In genomic region chr12:108305520-108305919, GRCh38 we compare ENCODE assay signal across 8 cellular contexts. TPM values are rescaled to one million over a fixed set of nuclear protein-coding genes. Genes with fewer than 3 reads are reported as not detected.
DNase-seq lines count a peak whose midpoint lies in the region; ATAC-seq, FAIRE-seq and TF ChIP-seq lines count a peak whose summit lies in the region.

No MANE protein-coding gene starts in this region.

- no peaks in the 10 kb centered on the region for H3K9me3 ChIP-seq in endothelial cell of umbilical vein (replicated peaks; ENCODE audit: control insufficient read depth, insufficient read depth, low read length)

- H3K9ac ChIP-seq in endothelial cell of umbilical vein (replicated peaks; ENCODE audit: extremely low read depth, insufficient read depth, low read length), result peak overlapping the region; percentile 36

- dilution Hi-C loops in endothelial cell of umbilical vein (cut with MboI; ENCODE audit: extremely low pct_ligation_motif_present, low sequenced_read_pairs), result no loop called here

- no peak overlapping the region for H3K4me3 ChIP-seq in endothelial cell of umbilical vein (replicated peaks in 1 of 3; ENCODE audit: insufficient read depth in 1 of 3, low read depth in 1 of 3, low read length in 3 of 3)

- H3K36me3 ChIP-seq in endothelial cell of umbilical vein (ENCODE audit: control insufficient read depth in 2 of 2, extremely low read depth in 1 of 2, insufficient read depth in 2 of 2, low read length in 2 of 2), result no peaks in the 10 kb centered on the region

- ATAC-seq in GM21529 (IDR thresholded peaks at IDR 0.05; ENCODE audit: unreplicated experiment) (no peak), HG02642 (IDR thresholded peaks at IDR 0.05; ENCODE audit: poor library complexity, unreplicated experiment) (no peak)

- H3K27ac ChIP-seq in endothelial cell of umbilical vein (ENCODE audit: insufficient read depth, low read depth, low read length), result peak overlapping the region; percentile 79

- H3K27me3 ChIP-seq in endothelial cell of umbilical vein (ENCODE audit: control insufficient read depth in 2 of 2, insufficient read depth in 2 of 2, low read length in 2 of 2), result no peaks in the 10 kb centered on the region

- H3K4me1 ChIP-seq in endothelial cell of umbilical vein (ENCODE audit: control insufficient read depth, extremely low read depth, insufficient read depth, low read length), result peaks cover 39% of the 10 kb centered on the region

- no peaks in the 10 kb centered on the region for H3K9me1 ChIP-seq in endothelial cell of umbilical vein (replicated peaks; ENCODE audit: control insufficient read depth, extremely low read depth, insufficient read depth, low read length)

- CTCF ChIA-PET in endothelial cell of umbilical vein (lab: Charles Lee), result interaction anchor here (1.0 to 1.3 kb wide), 5 partner anchors 9 to 36 kb away, joined by 3 to 8 read pairs (median 4); no protein-coding TSS in a partner anchor

- intact Hi-C loops in endothelial cell of umbilical vein (cut with micrococcal nuclease), result loop anchor here (1.0 to 5.0 kb wide), 3 partner anchors 8 to 207 kb away; no protein-coding TSS in a partner anchor

- H3K4me2 ChIP-seq in endothelial cell of umbilical vein (ENCODE audit: insufficient read depth, low read length), result peak overlapping the region; percentile 43

- peak overlapping the region; percentile 42 for H2AFZ ChIP-seq in endothelial cell of umbilical vein (ENCODE audit: low read depth, low read length)

- FAIRE-seq in endothelial cell of umbilical vein (lab: Jason Lieb, UNC), result no peak

- no peaks in the 10 kb centered on the region for H4K20me1 ChIP-seq in endothelial cell of umbilical vein (replicated peaks; ENCODE audit: control insufficient read depth, extremely low read depth, insufficient read depth, low read length)

- DNase-seq in ACHN, result peak; percentile 64
- peak; percentile 91 for DNase-seq in M059J (ENCODE audit: low read depth)
- DNase-seq in endothelial cell of umbilical vein (ENCODE audit: low read depth, low spot score), result no peak
- DNase-seq in myocyte (ENCODE audit: low read depth), result peak; percentile 97
- DNase-seq in SHP77 treated with DMSO at 0.1 percent for 48 hours (lab: John Stamatoyannopoulos, UW), result no peak
- no peak for DNase-seq in GM19238 (ENCODE audit: insufficient read length, low spot score)

- TF ChIP-seq CTCF in endothelial cell of umbilical vein (IDR thresholded peaks at IDR 0.05; ENCODE audit: extremely low read depth in 1 of 2, insufficient read depth in 1 of 2, low read depth in 1 of 2, low read length in 2 of 2), result no peak

- POLR2A ChIA-PET in endothelial cell of umbilical vein (lab: Charles Lee), result interaction anchor here (1.3 kb wide), 1 partner anchor 9 kb away, joined by 3 read pairs; no protein-coding TSS in a partner anchor

- BruUV-seq in endothelial cell of umbilical vein (replicated peaks; lab: Mats Ljungman, UMichigan), result no TSS peak

- no peaks in the 10 kb centered on the region for H3K79me2 ChIP-seq in endothelial cell of umbilical vein (ENCODE audit: control insufficient read depth, insufficient read depth, low read length)

- in situ Hi-C loops in ACHN (cut with HindIII; ENCODE audit: low pct_ligation_motif_present, low pct_unique_long_range_greater_than_20kb, low sequenced_read_pairs), result no loop called here

- TF ChIP-seq POLR2A in endothelial cell of umbilical vein (IDR thresholded peaks at IDR 0.05; ENCODE audit: low read depth, low read length), result no peak

TF ChIP-seq in endothelial cell of umbilical vein, 7 proteins besides CTCF, POLR2A, EP300 and RAD21:
- TF ChIP-seq JUN (IDR thresholded peaks at IDR 0.05; ENCODE audit: borderline replicate concordance, insufficient read depth, insufficient read length, low read depth) (peak; percentile 25), EZH2 (IDR thresholded peaks at IDR 0.05; ENCODE audit: borderline replicate concordance, low read depth, low read length, severe bottlenecking) (no peak), FOS (IDR thresholded peaks at IDR 0.05; ENCODE audit: borderline replicate concordance, insufficient read depth, low read length) (peak; percentile 50), MYC (IDR thresholded peaks at IDR 0.05; ENCODE audit: low read depth, low read length) (no peak)
- TF ChIP-seq, protein P1, sequence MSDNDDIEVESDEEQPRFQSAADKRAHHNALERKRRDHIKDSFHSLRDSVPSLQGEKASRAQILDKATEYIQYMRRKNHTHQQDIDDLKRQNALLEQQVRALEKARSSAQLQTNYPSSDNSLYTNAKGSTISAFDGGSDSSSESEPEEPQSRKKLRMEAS (IDR thresholded peaks at IDR 0.05; ENCODE audit: insufficient read depth, insufficient read length), result no peak

RNA-seq across cellular contexts. Expression of gene CMKLR1, which starts 33.6 kb away (rescaled TPM):
- 0.05 TPM in 1 of 2 replicates, not detected in the other for total RNA-seq in M059J (2014; rRNA removed; shearing (Covaris generic))
- total RNA-seq in endothelial cell of umbilical vein, result not detected in 2 replicates
- 0.60 and 0.61 TPM in 2 replicates for polyA plus RNA-seq in endothelial cell of umbilical vein
- polyA plus RNA-seq in endothelial cell of umbilical vein (2011; cell fraction: cytosol; rRNA removed), result 0.14 and 0.15 TPM in 2 replicates
- polyA plus RNA-seq in endothelial cell of umbilical vein (2011; cell fraction: nucleus; rRNA removed), result 0.07 and 0.13 TPM in 2 replicates
- 0.13 and 0.42 TPM in 2 replicates for polyA plus RNA-seq in endothelial cell of umbilical vein (2012)
- polyA minus RNA-seq in endothelial cell of umbilical vein, result 1.7 and 1.8 TPM in 2 replicates
- polyA minus RNA-seq in endothelial cell of umbilical vein (2011; cell fraction: cytosol; rRNA and poly(A)+ RNA removed), result not detected
- polyA minus RNA-seq in endothelial cell of umbilical vein (2011; cell fraction: nucleus; rRNA and poly(A)+ RNA removed), result 0.10 and 0.58 TPM in 2 replicates
- 10.6 and 15.3 TPM in 2 replicates for total RNA-seq in myocyte
- 44.3 TPM for polyA plus RNA-seq in myocyte (2012)

Comparison
In these comparisons a context has a peak if more than half of its experiments do, and no peak if none do; other contexts are left out.
1. DNase-seq: peak in ACHN (single experiment), M059J (single experiment) and myocyte (single experiment); none in endothelial cell of umbilical vein (single experiment), SHP77 treated with DMSO at 0.1 percent for 48 hours (single experiment) and GM19238 (single experiment).
2. RNA of gene CMKLR1, which starts 33.6 kb away (total RNA-seq): 10.6 to 15.3 TPM in myocyte; 0.05 TPM in M059J and not detected in endothelial cell of umbilical vein; every median in the first group is over 10 times any median in the second.